Comparison of ENCODE assay signal across 14 cellular contexts in genomic region chr2:39517102-39517436, GRCh38.
DNase-seq lines count a peak whose midpoint lies in the region; ATAC-seq and TF ChIP-seq lines count a peak whose summit lies in the region.
"Had no signal": no experiment of that assay in that cellular context is flagged by ENCODE, and none has a peak within 500 bp of the region (broad histone marks: within the 10 kb centered on the region; RNA-seq: fewer than 3 reads in every experiment).

No MANE protein-coding gene starts in this region.

- no peaks in the 10 kb centered on the region for H3K79me2 ChIP-seq in SK-N-SH (ENCODE audit: insufficient read depth)

- no peaks in the 10 kb centered on the region for H3K36me3 ChIP-seq in SK-N-SH (replicated peaks in 1 of 2; ENCODE audit: control insufficient read depth in 1 of 2, insufficient read depth in 2 of 2, low read length in 1 of 2)
- H3K36me3 ChIP-seq in mesenchymal stem cell (ENCODE audit: control insufficient read depth in 1 of 2, insufficient read depth in 2 of 2, low read depth in 1 of 2, low read length in 2 of 2), result peaks cover 0 to 7% of the 10 kb centered on the region in 2 experiments
- H3K36me3 ChIP-seq in thoracic aorta, result no peaks in the 10 kb centered on the region

- CTCF ChIA-PET in SK-N-SH (lab: Yijun Ruan, JAX), result interaction anchor here (0.9 to 2.8 kb wide), 9 partner anchors 8 to 397 kb away, joined by 3 to 8 read pairs (median 3); no protein-coding TSS in a partner anchor

- peak overlapping the region in 1 of 2 experiments; percentile 38 for H2BK12ac ChIP-seq in mesenchymal stem cell (ENCODE audit: low read length in 2 of 2)

- H4K20me1 ChIP-seq in SK-N-SH (ENCODE audit: insufficient read depth), result no peaks in the 10 kb centered on the region

- H4K91ac ChIP-seq in mesenchymal stem cell (ENCODE audit: low read length), result no peak overlapping the region

- H3K18ac ChIP-seq in mesenchymal stem cell (ENCODE audit: low read depth in 1 of 2, low read length in 2 of 2), result peak overlapping the region in 1 of 2 experiments; percentile 78

- H3K4me1 ChIP-seq in SK-N-SH (ENCODE audit: control insufficient read depth in 1 of 2, insufficient read depth in 2 of 2, low read depth in 1 of 2, low read length in 1 of 2), result peaks cover 11 to 29% of the 10 kb centered on the region in 2 experiments; a peak in 3 of 4 replicates
- peaks cover 8% of the 10 kb centered on the region for H3K4me1 ChIP-seq in mesenchymal stem cell (ENCODE audit: control insufficient read depth, insufficient read depth, low read depth, low read length)
- H3K4me1 ChIP-seq in thoracic aorta (ENCODE audit: control insufficient read depth in 1 of 2, low read depth in 2 of 2), result peaks cover 19 to 33% of the 10 kb centered on the region in 2 donors

- peaks cover 2% of the 10 kb centered on the region for H3K79me1 ChIP-seq in mesenchymal stem cell (replicated peaks; ENCODE audit: low read length, poor library complexity, severe bottlenecking)

- ATAC-seq in SK-N-SH treated with all-trans-retinoic acid at 6 μM for 48 hours (no peak), thoracic aorta (ENCODE audit: insufficient number of reproducible peaks, low FRiP score, low read depth) (no peak)
- ATAC-seq: activated naive CD8-positive, alpha-beta T cell treated with anti-CD3 and anti-CD28 coated beads, Interleukin-2, amount 50 U/mL, for 24 hours; CD8-positive, alpha-beta T cell had no signal

- H3K23ac ChIP-seq in mesenchymal stem cell (ENCODE audit: low read length in 2 of 2), result no peak overlapping the region

- H2BK120ac ChIP-seq in mesenchymal stem cell (ENCODE audit: low read depth, low read length), result no peak overlapping the region

- H2BK15ac ChIP-seq in mesenchymal stem cell (ENCODE audit: low read depth, poor library complexity, severe bottlenecking), result peak overlapping the region; percentile 94

- H3K9me3 ChIP-seq in SK-N-SH (no peaks in the 10 kb centered on the region), mesenchymal stem cell (ENCODE audit: control insufficient read depth, low read length) (peaks cover 9% of the 10 kb centered on the region), thoracic aorta (no peaks in the 10 kb centered on the region)

- H4K8ac ChIP-seq in mesenchymal stem cell (ENCODE audit: low read length), result peak overlapping the region; percentile 85

- no peak overlapping the region for H3K4me2 ChIP-seq in SK-N-SH
- H3K4me2 ChIP-seq in mesenchymal stem cell (ENCODE audit: low read length, poor library complexity, severe bottlenecking), result no peak overlapping the region

- no peak for TF ChIP-seq RAD21 in SK-N-SH (IDR thresholded peaks at IDR 0.05; ENCODE audit: low read length)

- H3K14ac ChIP-seq in mesenchymal stem cell (ENCODE audit: low read length in 2 of 2), result no peak overlapping the region

- peak overlapping the region in 1 of 2 experiments; percentile 36 for H3K4ac ChIP-seq in mesenchymal stem cell (ENCODE audit: low read depth in 1 of 2, low read length in 2 of 2)

- POLR2A ChIA-PET in SK-N-SH (lab: Yijun Ruan, JAX), result no interaction called here

- H3K4me3 ChIP-seq in SK-N-SH (ENCODE audit: low read depth in 2 of 2, low read length in 1 of 2) (no peak overlapping the region), mesenchymal stem cell (ENCODE audit: insufficient read depth in 1 of 2, low read depth in 1 of 2, low read length in 2 of 2) (no peak overlapping the region), thoracic aorta (peak overlapping the region; percentile 14)
- H3K4me3 ChIP-seq: tibial nerve had no signal

- H3K27me3 ChIP-seq in SK-N-SH (ENCODE audit: insufficient read depth) (no peaks in the 10 kb centered on the region), mesenchymal stem cell (ENCODE audit: control insufficient read depth in 1 of 2, insufficient read depth in 1 of 2, low read length in 2 of 2) (no peaks in the 10 kb centered on the region), thoracic aorta (replicated peaks; ENCODE audit: insufficient read depth) (no peaks in the 10 kb centered on the region)
- H3K27me3 ChIP-seq: tibial nerve had no signal

- no peak for DNase-seq in SK-N-SH
- DNase-seq in dedifferentiated amniotic fluid mesenchymal stem cell (ENCODE audit: extremely low spot score), result peak; percentile 26
- no peak for DNase-seq in mesenchymal stem cell
- no peak for DNase-seq in thoracic aorta (ENCODE audit: low spot score)
- DNase-seq in NCI-H1417 treated with DMSO at 0.1 percent for 48 hours (lab: John Stamatoyannopoulos, UW), result no peak
- DNase-seq in medulla oblongata (ENCODE audit: extremely low spot score), result no peak
- DNase-seq in effector CD8-positive, alpha-beta T cell (lab: John Stamatoyannopoulos, UW), result no peak
- DNase-seq: activated CD4-positive, alpha-beta T cell treated with anti-CD3 and anti-CD28 coated beads for 48 hours; activated naive CD8-positive, alpha-beta T cell treated with anti-CD3 and anti-CD28 coated beads, Interleukin-2, amount 50 U/mL, for 24 hours; activated T-cell treated with anti-CD3 and anti-CD28 coated beads for 4 hours; CD8-positive, alpha-beta T cell had no signal

- WGBS in SK-N-SH (ENCODE audit: low lambda C conversion rate), result 87% methylated on average over 2 of the region's 2 CpGs
- 71% methylated on average over 1 of the region's 2 CpGs for WGBS in mesenchymal stem cell

- peak overlapping the region; percentile 80 for H2AK5ac ChIP-seq in mesenchymal stem cell (ENCODE audit: low read length, severe bottlenecking)

- no peaks in the 10 kb centered on the region for H3F3A ChIP-seq in SK-N-SH (replicated peaks; ENCODE audit: insufficient read depth)

- H3K9ac ChIP-seq in SK-N-SH, result no peak overlapping the region
- no peak overlapping the region for H3K9ac ChIP-seq in mesenchymal stem cell (ENCODE audit: low read length)

- H2BK5ac ChIP-seq in mesenchymal stem cell (ENCODE audit: low read depth, low read length, poor library complexity, severe bottlenecking), result no peak overlapping the region

- H3K9me2 ChIP-seq in SK-N-SH, result no peaks in the 10 kb centered on the region

- 0 out of 2 replicates have a peak overlapping the region, but pooled peaks have one; percentile 44 for H2AFZ ChIP-seq in SK-N-SH (ENCODE audit: low read depth)
- H2AFZ ChIP-seq in mesenchymal stem cell (ENCODE audit: low read depth, low read length), result no peak overlapping the region

- no peak for TF ChIP-seq EP300 in SK-N-SH (IDR thresholded peaks at IDR 0.05; ENCODE audit: borderline replicate concordance in 1 of 2, low read depth in 1 of 2, low read length in 1 of 2)

- TF ChIP-seq CTCF in SK-N-SH (IDR thresholded peaks at IDR 0.05) (no peak), thoracic aorta (IDR thresholded peaks at IDR 0.05) (no peak)

- H3K27ac ChIP-seq in SK-N-SH (ENCODE audit: low read depth in 2 of 2, low read length in 1 of 2) (no peak overlapping the region), mesenchymal stem cell (ENCODE audit: low read length, poor library complexity, severe bottlenecking) (peak overlapping the region; percentile 8), thoracic aorta (peak overlapping the region; percentile 47 to 69)
- H3K27ac ChIP-seq: 22Rv1, tibial nerve had no signal

TF ChIP-seq in SK-N-SH, 30 proteins besides CTCF, POLR2A, EP300 and RAD21:
- TF ChIP-seq FOSL2 (IDR thresholded peaks at IDR 0.05; ENCODE audit: borderline replicate concordance, low read depth) (no peak), MXI1 (IDR thresholded peaks at IDR 0.05; ENCODE audit: low read depth, low read length) (no peak), SIN3A (IDR thresholded peaks at IDR 0.05; ENCODE audit: borderline replicate concordance, low read depth, low read length) (no peak)

TF ChIP-seq in SK-N-SH treated with all-trans-retinoic acid at 6 μM for 48 hours, 23 proteins besides CTCF, POLR2A, EP300 and RAD21 (continues in another document):
- TF ChIP-seq CSDC2 (CRISPR knock-in tag; IDR thresholded peaks at IDR 0.05), result no peak
- TF ChIP-seq PPARA (CRISPR knock-in tag; IDR thresholded peaks at IDR 0.05; ENCODE audit: borderline replicate concordance), result no peak
- TF ChIP-seq TOX (CRISPR knock-in tag; IDR thresholded peaks at IDR 0.05; ENCODE audit: borderline replicate concordance), result no peak
- TF ChIP-seq OSR1 (CRISPR knock-in tag; IDR thresholded peaks at IDR 0.05), result no peak
- TF ChIP-seq RARB (CRISPR knock-in tag; IDR thresholded peaks at IDR 0.05), result no peak
- no peak for TF ChIP-seq ARNTL (CRISPR knock-in tag; IDR thresholded peaks at IDR 0.05; ENCODE audit: borderline replicate concordance, low read depth)
- no peak for TF ChIP-seq BACH2 (CRISPR knock-in tag; IDR thresholded peaks at IDR 0.05; ENCODE audit: borderline replicate concordance)
- no peak for TF ChIP-seq ZFP3 (CRISPR knock-in tag; IDR thresholded peaks at IDR 0.05)
- no peak for TF ChIP-seq ZNF8 (CRISPR knock-in tag; IDR thresholded peaks at IDR 0.05)
- TF ChIP-seq ZC3H10 (CRISPR knock-in tag; IDR thresholded peaks at IDR 0.05), result no peak
- no peak for TF ChIP-seq TSHZ2 (CRISPR knock-in tag; IDR thresholded peaks at IDR 0.05)
- TF ChIP-seq ZNF565 (CRISPR knock-in tag; conservative IDR thresholded peaks at IDR 0.05; ENCODE audit: low read depth), result no peak
- TF ChIP-seq ZNF70 (CRISPR knock-in tag; IDR thresholded peaks at IDR 0.05), result no peak
- TF ChIP-seq ZFP30 (CRISPR knock-in tag; IDR thresholded peaks at IDR 0.05), result no peak
- TF ChIP-seq TCF4 (CRISPR knock-in tag; IDR thresholded peaks at IDR 0.05; ENCODE audit: borderline replicate concordance), result no peak

Comparison
In these comparisons a context has a peak if more than half of its experiments do, and no peak if none do; other contexts are left out.
1. H3K27ac ChIP-seq: peak in mesenchymal stem cell (single experiment) and thoracic aorta (2 of 2); none in SK-N-SH (0 of 2).